ENCODE assay signal across 11 cellular contexts in genomic region chr11:96134622-96135021, GRCh38.
DNase-seq lines count a peak whose midpoint lies in the region; ATAC-seq, FAIRE-seq and TF ChIP-seq lines count a peak whose summit lies in the region.
"Had no signal": no experiment of that assay in that cellular context is flagged by ENCODE, and none has a peak within 500 bp of the region (broad histone marks: within the 10 kb centered on the region; RNA-seq: fewer than 3 reads in every experiment).

No MANE protein-coding gene starts in this region.

- H3K4me1 ChIP-seq in BE2C = peaks cover 3% of the 10 kb centered on the region

- H3K4me1 Mint-ChIP-seq in nephron = peaks cover 29% of the 10 kb centered on the region

- H3K27ac Mint-ChIP-seq in nephron = peak overlapping the region in 2 of 3 experiments; percentile 5 to 58

- no peak for DNase-seq in GM12891 (ENCODE audit: insufficient read length, low spot score)
- peak; percentile 42 for DNase-seq in cardiac fibroblast (ENCODE audit: low read depth in 2 of 2)
- DNase-seq in BE2C = no peak
- DNase-seq in midbrain (lab: John Stamatoyannopoulos, UW) = no peak
- no peak for DNase-seq in activated naive CD4-positive, alpha-beta T cell treated with anti-CD3 and anti-CD28 coated beads, Interleukin-2, amount 50 U/mL, for 16 hours
- DNase-seq: activated CD4-positive, alpha-beta T cell treated with anti-CD3 and anti-CD28 coated beads, Interleukin-2, amount 50 U/mL, for 48 hours; brain microvascular endothelial cell; transverse colon had no signal

- no peak for TF ChIP-seq CTCF in cardiac fibroblast (IDR thresholded peaks at IDR 0.05; ENCODE audit: low read depth, low read length)
- TF ChIP-seq CTCF in nephron (IDR thresholded peaks at IDR 0.05; ENCODE audit: unreplicated experiment in 3 of 3) = no peak
- TF ChIP-seq CTCF in BE2C (IDR thresholded peaks at IDR 0.05; ENCODE audit: low read depth, low read length) = no peak

- H3K9me3 Mint-ChIP-seq in nephron = no peaks in the 10 kb centered on the region

- no peak overlapping the region for H3K4me3 ChIP-seq in cardiac fibroblast (replicated peaks in 1 of 2; ENCODE audit: low read depth in 2 of 2, low read length in 2 of 2)
- no peak overlapping the region for H3K4me3 ChIP-seq in BE2C (ENCODE audit: low read depth, low read length)
- H3K4me3 ChIP-seq: transverse colon had no signal

- no peaks in the 10 kb centered on the region for H3K9me3 ChIP-seq in BE2C
- H3K9me3 ChIP-seq: transverse colon had no signal

- peak; percentile 63 for ATAC-seq in HG03469 (IDR thresholded peaks at IDR 0.05; ENCODE audit: unreplicated experiment)
- ATAC-seq in GM19463 (IDR thresholded peaks at IDR 0.05; ENCODE audit: unreplicated experiment) = no peak

- no peak overlapping the region for H3K4me3 Mint-ChIP-seq in nephron

- FAIRE-seq in GM12891 (lab: Jason Lieb, UNC) = no peak

- H3K27me3 Mint-ChIP-seq in nephron (ENCODE audit: low read depth) = no peaks in the 10 kb centered on the region

- no peak for TF ChIP-seq POLR2A in GM12891 (IDR thresholded peaks at IDR 0.05; ENCODE audit: low read depth, low read length)

- H3K36me3 Mint-ChIP-seq in nephron (ENCODE audit: low read depth) = no peaks in the 10 kb centered on the region

- no peaks in the 10 kb centered on the region for H3K27me3 ChIP-seq in BE2C
- H3K27me3 ChIP-seq: brain microvascular endothelial cell, transverse colon had no signal

- no peaks in the 10 kb centered on the region for H3K36me3 ChIP-seq in BE2C
- H3K36me3 ChIP-seq: brain microvascular endothelial cell, transverse colon had no signal

TF ChIP-seq in GM12891, 5 proteins besides CTCF, POLR2A, EP300 and RAD21:
- TF ChIP-seq PAX5 (IDR thresholded peaks at IDR 0.05; ENCODE audit: insufficient read depth, low read length, severe bottlenecking) = no peak
- TF ChIP-seq TAF1 (IDR thresholded peaks at IDR 0.05; ENCODE audit: low read depth, low read length) = no peak
- no peak for TF ChIP-seq POLR2AphosphoS5 (IDR thresholded peaks at IDR 0.05; ENCODE audit: low read depth, low read length)
- peak; percentile 26; the same call in 1 of the 2 replicates for TF ChIP-seq SPI1 (IDR thresholded peaks at IDR 0.05; ENCODE audit: low read depth, low read length)
- no peak for TF ChIP-seq POU2F2 (IDR thresholded peaks at IDR 0.05; ENCODE audit: low read depth, low read length)
TF ChIP-seq in GM12891: peak in this region for 1.

Comparison
In these comparisons a context has a peak if more than half of its experiments do, and no peak if none do; other contexts are left out.
1. DNase-seq: peak in cardiac fibroblast (2 of 2); none in GM12891 (single experiment), BE2C (single experiment), midbrain (single experiment) and activated naive CD4-positive, alpha-beta T cell treated with anti-CD3 and anti-CD28 coated beads, Interleukin-2, amount 50 U/mL, for 16 hours (single experiment).